23 cellular contexts compared by ENCODE assay signal in genomic region chr2:86686460-86686859, GRCh38.
"Had no signal": no experiment of that assay in that cellular context is flagged by ENCODE, and none has a peak within 500 bp of the region (broad histone marks: within the 10 kb centered on the region; RNA-seq: fewer than 3 reads in every experiment).

No MANE protein-coding gene starts in this region.

- H3K27me3 ChIP-seq: adrenal gland, brain microvascular endothelial cell, esophagus squamous epithelium, gastroesophageal sphincter had no signal

- H3K27ac ChIP-seq: adrenal gland, brain microvascular endothelial cell, epithelial cell of prostate, esophagus squamous epithelium, gastroesophageal sphincter had no signal

- H3K9me3 ChIP-seq: adrenal gland, esophagus squamous epithelium, gastroesophageal sphincter had no signal

- H3K4me1 ChIP-seq: adrenal gland, esophagus squamous epithelium, gastroesophageal sphincter had no signal

- DNase-seq: activated CD4-positive, alpha-beta memory T cell treated with anti-CD3 and anti-CD28 coated beads for 36 hours; activated CD4-positive, alpha-beta T cell treated with anti-CD3 and anti-CD28 coated beads for 36 hours; activated CD4-positive, alpha-beta T cell treated with anti-CD3 and anti-CD28 coated beads, Interleukin-2, amount 10 ng/mL, durations not matched to agents 24 days and 14 days; activated CD4-positive, CD25-positive, alpha-beta regulatory T cell; activated CD4-positive, CD25-positive, alpha-beta regulatory T cell treated with anti-CD3 and anti-CD28 coated beads, Interleukin-2, amount 50 U/mL, for 72 hours; activated CD8-positive, alpha-beta memory T cell treated with anti-CD3 and anti-CD28 coated beads, Interleukin-2, amount 10 ng/mL, durations not matched to agents 7 days and 5 days; activated CD8-positive, alpha-beta memory T cell treated with anti-CD3 and anti-CD28 coated beads, Interleukin-2, amount 50 U/mL, for 4 hours; activated CD8-positive, alpha-beta T cell treated with anti-CD3 and anti-CD28 coated beads, Interleukin-2, amount 10 ng/mL, durations not matched to agents 7 days and 5 days; activated effector memory CD4-positive, alpha-beta T cell treated with anti-CD3 and anti-CD28 coated beads, Interleukin-2, amount 50 U/mL, for 16 hours; activated naive CD4-positive, alpha-beta T cell treated with anti-CD3 and anti-CD28 coated beads for 36 hours; activated naive CD8-positive, alpha-beta T cell treated with anti-CD3 and anti-CD28 coated beads for 36 hours; activated naive CD8-positive, alpha-beta T cell treated with anti-CD3 and anti-CD28 coated beads, Interleukin-2, amount 50 U/mL, for 24 hours; activated T-cell treated with anti-CD3 and anti-CD28 coated beads, Interleukin-2, amount 50 U/mL, for 1 hour; activated T-cell treated with anti-CD3 and anti-CD28 coated beads, Interleukin-2, amount 50 U/mL, for 48 hours; adrenal gland; brain microvascular endothelial cell; cortex of kidney; dermis blood vessel endothelial cell; effector CD8-positive, alpha-beta T cell; esophagus squamous epithelium; T-helper 2 cell had no signal

- ATAC-seq: activated CD4-positive, alpha-beta T cell treated with anti-CD3 and anti-CD28 coated beads for 36 hours; activated CD8-positive, alpha-beta memory T cell treated with anti-CD3 and anti-CD28 coated beads, Interleukin-2, amount 10 ng/mL, durations not matched to agents 7 days and 5 days; activated CD8-positive, alpha-beta T cell treated with anti-CD3 and anti-CD28 coated beads, Interleukin-2, amount 10 ng/mL, durations not matched to agents 7 days and 5 days; activated naive CD8-positive, alpha-beta T cell treated with anti-CD3 and anti-CD28 coated beads, Interleukin-2, amount 50 U/mL, for 24 hours; gastroesophageal sphincter had no signal

- H3K36me3 ChIP-seq: adrenal gland, brain microvascular endothelial cell, esophagus squamous epithelium, gastroesophageal sphincter had no signal

- H3K4me3 ChIP-seq: adrenal gland, esophagus squamous epithelium, gastroesophageal sphincter had no signal
